Comparison of ENCODE assay signal across 8 cellular contexts in genomic region chr17:79808763-79809529, GRCh38. TPM values are rescaled to one million over a fixed set of nuclear protein-coding genes. Genes with fewer than 3 reads are reported as not detected.
A peak's percentile ranks its signal among the peaks of the same experiment; 100 is the strongest.
DNase-seq lines count a peak whose midpoint lies in the region; ATAC-seq and TF ChIP-seq lines count a peak whose summit lies in the region.

No MANE protein-coding gene starts in this region.

- H3K4me3 ChIP-seq in CD4-positive, CD25-positive, alpha-beta regulatory T cell (ENCODE audit: low read depth, low read length) = no peak overlapping the region

- H3K9me3 ChIP-seq in CD4-positive, CD25-positive, alpha-beta regulatory T cell (ENCODE audit: control insufficient read depth in 2 of 2, low read length in 2 of 2) = no peaks in the 10 kb centered on the region

- peak overlapping the region in 1 of 3 donors; percentile 32 for H3K27ac Mint-ChIP-seq in CD4-positive, CD25-positive, alpha-beta regulatory T cell
- no peak overlapping the region for H3K27ac Mint-ChIP-seq in effector memory CD8-positive, alpha-beta T cell
- H3K27ac Mint-ChIP-seq in osteocyte (ENCODE audit: unreplicated experiment) = peak overlapping the region; percentile 10

- peaks cover 49% of the 10 kb centered on the region for H3K27me3 ChIP-seq in CD4-positive, CD25-positive, alpha-beta regulatory T cell (ENCODE audit: control insufficient read depth, insufficient read depth, low read length)

- H3K4me1 Mint-ChIP-seq in CD4-positive, CD25-positive, alpha-beta regulatory T cell = peaks cover 5 to 46% (median 21%) of the 10 kb centered on the region in 4 donors
- peaks cover 22 to 29% of the 10 kb centered on the region in 2 donors for H3K4me1 Mint-ChIP-seq in effector memory CD8-positive, alpha-beta T cell (ENCODE audit: low read depth in 2 of 2)
- peaks cover 20% of the 10 kb centered on the region for H3K4me1 Mint-ChIP-seq in osteocyte (ENCODE audit: unreplicated experiment)

- H3K36me3 ChIP-seq in CD4-positive, CD25-positive, alpha-beta regulatory T cell (ENCODE audit: control insufficient read depth, insufficient read depth, low read length) = no peaks in the 10 kb centered on the region

- no peak overlapping the region for H3K27ac ChIP-seq in CD4-positive, CD25-positive, alpha-beta regulatory T cell (ENCODE audit: insufficient read depth, low read length, poor library complexity, severe bottlenecking)

- H3K4me3 Mint-ChIP-seq in CD4-positive, CD25-positive, alpha-beta regulatory T cell = peak overlapping the region in 3 of 4 donors; percentile 27 to 33 (median 27)
- H3K4me3 Mint-ChIP-seq in effector memory CD8-positive, alpha-beta T cell = peak overlapping the region; percentile 33 to 43
- no peak overlapping the region for H3K4me3 Mint-ChIP-seq in osteocyte (ENCODE audit: unreplicated experiment)

- H3K27me3 Mint-ChIP-seq in CD4-positive, CD25-positive, alpha-beta regulatory T cell = peaks cover 83% of the 10 kb centered on the region
- H3K27me3 Mint-ChIP-seq in effector memory CD8-positive, alpha-beta T cell = peaks cover 70 to 88% of the 10 kb centered on the region in 2 donors
- H3K27me3 Mint-ChIP-seq in osteocyte (ENCODE audit: unreplicated experiment) = peaks cover 66% of the 10 kb centered on the region

- no peaks in the 10 kb centered on the region for H3K36me3 Mint-ChIP-seq in CD4-positive, CD25-positive, alpha-beta regulatory T cell
- H3K36me3 Mint-ChIP-seq in effector memory CD8-positive, alpha-beta T cell (ENCODE audit: insufficient read depth) = peaks cover 44% of the 10 kb centered on the region
- H3K36me3 Mint-ChIP-seq in osteocyte (ENCODE audit: unreplicated experiment) = no peaks in the 10 kb centered on the region

- TF ChIP-seq CTCF in GM20000 (IDR thresholded peaks at IDR 0.05; ENCODE audit: extremely low read depth, missing control alignments) (peak; percentile 25), osteocyte (IDR thresholded peaks at IDR 0.05) (peak; percentile 54)

- H3K4me1 ChIP-seq in CD4-positive, CD25-positive, alpha-beta regulatory T cell (ENCODE audit: control insufficient read depth, insufficient read depth, low read length, poor library complexity, severe bottlenecking) = peaks cover 47% of the 10 kb centered on the region

- H3K9me3 Mint-ChIP-seq in CD4-positive, CD25-positive, alpha-beta regulatory T cell = peaks cover 0 to 15% (median 0%) of the 10 kb centered on the region in 7 donors
- H3K9me3 Mint-ChIP-seq in effector memory CD8-positive, alpha-beta T cell = no peaks in the 10 kb centered on the region
- H3K9me3 Mint-ChIP-seq in osteocyte (ENCODE audit: unreplicated experiment) = no peaks in the 10 kb centered on the region

- no peak for ATAC-seq in CD4-positive, CD25-positive, alpha-beta regulatory T cell (ENCODE audit: low read depth in 2 of 2)
- ATAC-seq in effector memory CD8-positive, alpha-beta T cell (replicated peaks) = no peak
- ATAC-seq in GM18517 (IDR thresholded peaks at IDR 0.05; ENCODE audit: unreplicated experiment) (no peak), GM19455 (IDR thresholded peaks at IDR 0.05; ENCODE audit: unreplicated experiment) (no peak)

- peak in 1 of 3 donors; percentile 60 for DNase-seq in CD4-positive, CD25-positive, alpha-beta regulatory T cell
- DNase-seq in GM20000 (ENCODE audit: low spot score) (peak; percentile 68), NOMO-1 treated with DMSO at 0.1 percent for 48 hours (lab: John Stamatoyannopoulos, UW; ENCODE audit: unreplicated experiment) (peak; percentile 32), osteocyte (ENCODE audit: extremely low spot score, unreplicated experiment) (no peak)
- DNase-seq in effector memory CD8-positive, alpha-beta T cell = no peak
- no peak for DNase-seq in stimulated activated CD4-positive, alpha-beta T cell treated with anti-CD3 and anti-CD28 coated beads, Interleukin-1b, Interleukin-23, amount 100 ng/mL, for 48 hours

RNA-seq across cellular contexts. Expression of gene CBX8, which starts 12.1 kb away (rescaled TPM):
- total RNA-seq in CD4-positive, CD25-positive, alpha-beta regulatory T cell = 3.4 TPM
- polyA plus RNA-seq in CD4-positive, CD25-positive, alpha-beta regulatory T cell = 1 to 10 TPM in 2 of 4 donors, under 1 TPM in 2; 0.30 to 1.7 (median 0.87) TPM
- total RNA-seq in osteocyte = 5.4 and 6.3 TPM in 2 replicates

RNA-seq across cellular contexts. Expression of gene CBX4, which starts 30.3 kb away (rescaled TPM):
- 137 TPM for total RNA-seq in CD4-positive, CD25-positive, alpha-beta regulatory T cell
- 10 to 100 TPM in 1 of 4 donors, 1 to 10 TPM in 3; 2.9 to 10.0 (median 4.6) TPM for polyA plus RNA-seq in CD4-positive, CD25-positive, alpha-beta regulatory T cell
- 21.4 and 23.2 TPM in 2 replicates for total RNA-seq in osteocyte

RNA-seq across cellular contexts. Expression of gene CBX2, which starts 31.0 kb away (rescaled TPM):
- total RNA-seq in CD4-positive, CD25-positive, alpha-beta regulatory T cell = 0.81 TPM
- under 1 TPM in 2 of 4 donors, not detected in 2; 0.11 to 0.17 TPM for polyA plus RNA-seq in CD4-positive, CD25-positive, alpha-beta regulatory T cell
- total RNA-seq in osteocyte = 9.9 and 12.7 TPM in 2 replicates

Comparison
In these comparisons a context has a peak if more than half of its experiments do, and no peak if none do; other contexts are left out.
1. DNase-seq: peak in GM20000 (single experiment) and NOMO-1 treated with DMSO at 0.1 percent for 48 hours (single experiment); none in effector memory CD8-positive, alpha-beta T cell (0 of 3), osteocyte (single experiment) and stimulated activated CD4-positive, alpha-beta T cell treated with anti-CD3 and anti-CD28 coated beads, Interleukin-1b, Interleukin-23, amount 100 ng/mL, for 48 hours (single experiment).